26 cellular contexts compared by ENCODE assay signal in genomic region chr9:135069556-135070197, GRCh38. TPM values are rescaled to one million over a fixed set of nuclear protein-coding genes. Genes with fewer than 3 reads are reported as not detected.
A peak's percentile ranks its signal among the peaks of the same experiment; 100 is the strongest.
DNase-seq lines count a peak whose midpoint lies in the region; ATAC-seq, FAIRE-seq and TF ChIP-seq lines count a peak whose summit lies in the region.
"Had no signal": no experiment of that assay in that cellular context is flagged by ENCODE, and none has a peak within 500 bp of the region (broad histone marks: within the 10 kb centered on the region; RNA-seq: fewer than 3 reads in every experiment).

No MANE protein-coding gene starts in this region.

- H3K9ac ChIP-seq in HepG2 (ENCODE audit: insufficient read depth, low read depth, low read length) (no peak overlapping the region), neural progenitor cell (no peak overlapping the region)
- H3K9ac ChIP-seq: BLaER1 treated with 17β-estradiol and CSF1 and Interleukin-3, amounts not matched to agents 10 nM and 100 nM had no signal

- in situ Hi-C loops in HepG2 (cut with HindIII; ENCODE audit: extremely low pct_ligation_motif_present, low pct_unique_long_range_greater_than_20kb), result no loop called here

- H2AFZ ChIP-seq in HepG2 (ENCODE audit: low read length), result no peak overlapping the region
- no peak overlapping the region for H2AFZ ChIP-seq in neural progenitor cell (replicated peaks)

- POLR2A ChIA-PET in HepG2 (lab: Yijun Ruan, JAX), result no interaction called here

- CTCF ChIA-PET in HepG2 (lab: Yijun Ruan, JAX; ENCODE audit: low intra/inter-chr PET ratio, low total read pairs), result no interaction called here

- H4K20me1 ChIP-seq in HepG2 (ENCODE audit: insufficient read depth, low read length) (0 out of 2 replicates have a peak, but pooled peaks cover 2% of the 10 kb centered on the region), neural progenitor cell (ENCODE audit: low read depth) (no peaks in the 10 kb centered on the region)

- H3K27me3 Mint-ChIP-seq in neural progenitor cell (ENCODE audit: insufficient read depth, low read depth), result peaks cover 14% of the 10 kb centered on the region
- peaks cover 51 to 63% of the 10 kb centered on the region in 2 donors for H3K27me3 Mint-ChIP-seq in stimulated activated naive B cell treated with anti-CD40 and anti-IgM and Interleukin-4, amounts not matched to agents 10 μg/mL and 1 μg/mL and 100 μg/mL, for 72 hours

- TF ChIP-seq CTCF in right lobe of liver (IDR thresholded peaks at IDR 0.05) (no peak), HepG2 (CRISPR knock-in tag; IDR thresholded peaks at IDR 0.05) (no peak), coronary artery (IDR thresholded peaks at IDR 0.05) (no peak), neural progenitor cell (IDR thresholded peaks at IDR 0.05) (no peak)

- H3K4me2 ChIP-seq in HepG2 (ENCODE audit: low read depth, low read length), result no peak overlapping the region
- H3K4me2 ChIP-seq in neural progenitor cell, result peak overlapping the region; percentile 73
- H3K4me2 ChIP-seq: BLaER1 treated with 17β-estradiol and CSF1 and Interleukin-3, amounts not matched to agents 10 nM and 100 nM had no signal

- no peak for TF ChIP-seq RAD21 in HepG2 (CRISPR knock-in tag; IDR thresholded peaks at IDR 0.05)

- H3K4me3 ChIP-seq in right lobe of liver (no peak overlapping the region), HepG2 (replicated peaks in 1 of 3; ENCODE audit: insufficient read depth in 1 of 3, low read depth in 2 of 3, low read length in 3 of 3) (no peak overlapping the region), coronary artery (no peak overlapping the region), neural progenitor cell (no peak overlapping the region), aorta (ENCODE audit: low read length in 2 of 2) (no peak overlapping the region)
- H3K4me3 ChIP-seq: adrenal gland; BLaER1 treated with 17β-estradiol and CSF1 and Interleukin-3, amounts not matched to agents 10 nM and 100 nM; body of pancreas; skin epidermis had no signal

- intact Hi-C loops in right lobe of liver (cut with DNase I), result no loop called here
- intact Hi-C loops in HepG2 (cut with micrococcal nuclease; ENCODE audit: unreplicated experiment), result no loop called here
- intact Hi-C loops in aorta (cut with DNase I), result no loop called here

- no TSS peak for BruUV-seq in HepG2 (replicated peaks; lab: Mats Ljungman, UMichigan)

- H3K9me3 ChIP-seq in right lobe of liver (no peaks in the 10 kb centered on the region), HepG2 (ENCODE audit: low read length) (peaks cover 3% of the 10 kb centered on the region; the same call in 1 of the 2 replicates), neural progenitor cell (ENCODE audit: low read depth) (no peaks in the 10 kb centered on the region), aorta (ENCODE audit: control insufficient read depth, low read length) (no peaks in the 10 kb centered on the region)
- H3K9me3 ChIP-seq: adrenal gland, body of pancreas had no signal

- WGBS in right lobe of liver (ENCODE audit: insufficient coverage, low coverage, low lambda C conversion rate, missing lambda C conversion rate), result 49% methylated on average over 11 of the region's 15 CpGs
- WGBS in HepG2 (ENCODE audit: low lambda C conversion rate), result 7% methylated on average over 10 of the region's 15 CpGs
- WGBS in aorta, 2 donors, result 26 to 29% methylated on average over 15 of the region's 15 CpGs

- FAIRE-seq in HepG2 (lab: Jason Lieb, UNC), result no peak

- no peak overlapping the region for H3K27ac Mint-ChIP-seq in neural progenitor cell
- no peak overlapping the region for H3K27ac Mint-ChIP-seq in stimulated activated naive B cell treated with anti-CD40 and anti-IgM and Interleukin-4, amounts not matched to agents 10 μg/mL and 1 μg/mL and 100 μg/mL, for 72 hours
- H3K27ac Mint-ChIP-seq: activated CD8-positive, alpha-beta T cell treated with anti-CD3 and anti-CD28 coated beads for 36 hours; immature natural killer cell; T-helper 2 cell treated with Interferon-gamma antibody and Interleukin-4, amounts not matched to agents 5 μg/mL and 100 μg/mL, for 36 hours had no signal

- no peak for TF ChIP-seq EP300 in HepG2 (IDR thresholded peaks at IDR 0.05; ENCODE audit: low read depth in 2 of 2, low read length in 2 of 2)
- TF ChIP-seq EP300 in HepG2 (CRISPR knock-in tag; IDR thresholded peaks at IDR 0.05; ENCODE audit: borderline replicate concordance), result no peak

- H3K27me3 ChIP-seq in right lobe of liver (no peaks in the 10 kb centered on the region), HepG2 (ENCODE audit: control insufficient read depth in 1 of 2, insufficient read depth in 2 of 2, low read length in 2 of 2) (peaks cover 3 to 47% of the 10 kb centered on the region in 2 experiments; a peak in 4 of 5 replicates), neural progenitor cell (peaks cover 11% of the 10 kb centered on the region), aorta (ENCODE audit: control insufficient read depth in 1 of 2, insufficient read depth in 2 of 2, low read length in 1 of 2) (no peaks in the 10 kb centered on the region)
- H3K27me3 ChIP-seq: body of pancreas had no signal

- ATAC-seq in right lobe of liver (no peak), HepG2 (no peak), aorta (ENCODE audit: low FRiP score) (no peak), HG03175 (IDR thresholded peaks at IDR 0.05; ENCODE audit: unreplicated experiment) (no peak)
- ATAC-seq in stimulated activated naive B cell treated with anti-CD40 and anti-IgM and Interleukin-4, amounts not matched to agents 10 μg/mL and 1 μg/mL and 100 μg/mL, for 72 hours (replicated peaks), result no peak
- ATAC-seq: activated CD8-positive, alpha-beta T cell treated with anti-CD3 and anti-CD28 coated beads for 36 hours; body of pancreas; left lobe of liver had no signal

- no peak overlapping the region for H3K4me3 Mint-ChIP-seq in neural progenitor cell
- H3K4me3 Mint-ChIP-seq in stimulated activated naive B cell treated with anti-CD40 and anti-IgM and Interleukin-4, amounts not matched to agents 10 μg/mL and 1 μg/mL and 100 μg/mL, for 72 hours, result no peak overlapping the region
- H3K4me3 Mint-ChIP-seq: activated CD8-positive, alpha-beta T cell treated with anti-CD3 and anti-CD28 coated beads for 36 hours; immature natural killer cell; T-helper 2 cell treated with Interferon-gamma antibody and Interleukin-4, amounts not matched to agents 5 μg/mL and 100 μg/mL, for 36 hours had no signal

- H3K36me3 Mint-ChIP-seq in neural progenitor cell, result no peaks in the 10 kb centered on the region
- H3K36me3 Mint-ChIP-seq in stimulated activated naive B cell treated with anti-CD40 and anti-IgM and Interleukin-4, amounts not matched to agents 10 μg/mL and 1 μg/mL and 100 μg/mL, for 72 hours, result peaks cover 2 to 6% of the 10 kb centered on the region in 2 donors
- H3K36me3 Mint-ChIP-seq: immature natural killer cell had no signal

- peaks cover 24% of the 10 kb centered on the region for H3K4me1 Mint-ChIP-seq in neural progenitor cell
- H3K4me1 Mint-ChIP-seq in stimulated activated naive B cell treated with anti-CD40 and anti-IgM and Interleukin-4, amounts not matched to agents 10 μg/mL and 1 μg/mL and 100 μg/mL, for 72 hours, result peaks cover 2% of the 10 kb centered on the region in 2 donors
- H3K4me1 Mint-ChIP-seq: immature natural killer cell had no signal

- DNase-seq in right lobe of liver, result peak; percentile 3 to 35 (median 22)
- DNase-seq in HepG2 (ENCODE audit: low spot score), result no peak
- DNase-seq in coronary artery (ENCODE audit: low spot score), result peak; percentile 55
- DNase-seq in neural progenitor cell (ENCODE audit: low spot score), result peak; percentile 17
- peak; percentile 21 to 49 for DNase-seq in aorta
- DNase-seq in NCI-H1417 (lab: John Stamatoyannopoulos, UW), result no peak
- DNase-seq in stimulated activated naive B cell treated with anti-CD40 and anti-IgM and Interleukin-4, amounts not matched to agents 10 μg/mL and 1 μg/mL and 100 μg/mL, for 72 hours, result no peak
- DNase-seq: activated CD8-positive, alpha-beta T cell treated with anti-CD3 and anti-CD28 coated beads for 36 hours; activated gamma-delta T cell treated with Interleukin-2 at 50 U/mL for 16 hours; DMS53; effector CD8-positive, alpha-beta T cell; immature natural killer cell; IMR-90; mesenchymal stem cell; NCI-H146; NCI-H226; NCI-H526 treated with DMSO at 0.1 percent for 48 hours; stimulated activated naive CD4-positive, alpha-beta T cell treated with Interleukin-2 at 50 U/mL for 16 hours had no signal

- peaks cover under 1% of the 10 kb centered on the region for H3K9me3 Mint-ChIP-seq in neural progenitor cell
- H3K9me3 Mint-ChIP-seq in stimulated activated naive B cell treated with anti-CD40 and anti-IgM and Interleukin-4, amounts not matched to agents 10 μg/mL and 1 μg/mL and 100 μg/mL, for 72 hours, result peaks cover 6 to 10% of the 10 kb centered on the region in 2 donors
- H3K9me3 Mint-ChIP-seq: immature natural killer cell; T-helper 2 cell treated with Interferon-gamma antibody and Interleukin-4, amounts not matched to agents 5 μg/mL and 100 μg/mL, for 36 hours had no signal

- H3K36me3 ChIP-seq in right lobe of liver (no peaks in the 10 kb centered on the region), HepG2 (replicated peaks in 1 of 2; ENCODE audit: control insufficient read depth in 1 of 2, insufficient read depth in 2 of 2, low read length in 2 of 2) (no peaks in the 10 kb centered on the region), neural progenitor cell (no peaks in the 10 kb centered on the region), aorta (ENCODE audit: control insufficient read depth in 1 of 2, insufficient read depth in 2 of 2, low read length in 1 of 2) (no peaks in the 10 kb centered on the region)
- H3K36me3 ChIP-seq: adrenal gland; BLaER1 treated with 17β-estradiol and CSF1 and Interleukin-3, amounts not matched to agents 10 nM and 100 nM had no signal

- no peaks in the 10 kb centered on the region for H3K79me2 ChIP-seq in HepG2 (ENCODE audit: insufficient read depth, low read length)
- H3K79me2 ChIP-seq in neural progenitor cell (ENCODE audit: low read depth), result no peaks in the 10 kb centered on the region

- H3F3A ChIP-seq in neural progenitor cell (ENCODE audit: low read depth), result peaks cover 8% of the 10 kb centered on the region

- H3K4me1 ChIP-seq in right lobe of liver (no peaks in the 10 kb centered on the region), HepG2 (ENCODE audit: insufficient read depth, low read length) (no peaks in the 10 kb centered on the region), neural progenitor cell (peaks cover 13% of the 10 kb centered on the region), aorta (ENCODE audit: control insufficient read depth in 1 of 2, insufficient read depth in 2 of 2, low read length in 2 of 2) (no peaks in the 10 kb centered on the region)
- H3K4me1 ChIP-seq: adrenal gland had no signal

- TF ChIP-seq POLR2A in right lobe of liver (IDR thresholded peaks at IDR 0.05), result no peak
- no peak for TF ChIP-seq POLR2A in HepG2 (IDR thresholded peaks at IDR 0.05; ENCODE audit: insufficient read depth in 1 of 2, low read depth in 2 of 2, low read length in 2 of 2)

- H3K27ac ChIP-seq in right lobe of liver (no peak overlapping the region), HepG2 (ENCODE audit: extremely low read length, insufficient read depth, low read length) (no peak overlapping the region), coronary artery (no peak overlapping the region), neural progenitor cell (no peak overlapping the region), aorta (ENCODE audit: low read depth in 1 of 2, low read length in 2 of 2) (no peak overlapping the region)
- H3K27ac ChIP-seq: adrenal gland; BLaER1 treated with 17β-estradiol and CSF1 and Interleukin-3, amounts not matched to agents 10 nM and 100 nM; body of pancreas; skin epidermis had no signal

RNA-seq across cellular contexts. Expression of gene OLFM1, which starts 17.8 kb away (rescaled TPM):
- total RNA-seq in right lobe of liver (1 to 10 TPM; 1.1 to 5.9 (median 3.5) TPM), HepG2 (2016; rRNA removed; fragmentation: Illumina TruSeq; extraction: Trizol) (not detected in 2 replicates), neural progenitor cell (ENCODE audit: low replicate concordance) (4.0 and 6.6 TPM in 2 replicates), aorta (10 to 100 TPM; 21.0 to 63.0 TPM)
- total RNA-seq in HepG2 (2016; cell fraction: cytosol; rRNA removed; fragmentation: Illumina TruSeq; extraction: Trizol; ENCODE audit: low read depth), result not detected in 2 replicates
- total RNA-seq in HepG2 (2016; cell fraction: insoluble cytoplasmic fraction; rRNA removed; fragmentation: Illumina TruSeq; extraction: Trizol), result not detected in 2 replicates
- total RNA-seq in HepG2 (2016; cell fraction: membrane; rRNA removed; fragmentation: Illumina TruSeq; extraction: Trizol), result not detected in 2 replicates
- not detected in 2 replicates for total RNA-seq in HepG2 (2016; cell fraction: nucleus; rRNA removed; fragmentation: Illumina TruSeq; extraction: Trizol)
- polyA plus RNA-seq in HepG2 (2011; rRNA removed) (0.03 TPM in 1 of 2 replicates, not detected in the other), aorta (1 to 10 TPM; 3.5 to 8.6 TPM)
- not detected in 2 replicates for polyA plus RNA-seq in HepG2 (2011; cell fraction: cytosol; rRNA removed)
- polyA plus RNA-seq in HepG2 (2011; cell fraction: nucleus; rRNA removed), result not detected in 2 replicates
- not detected in 2 replicates for polyA plus RNA-seq in HepG2 (2012)
- 0.08 TPM in 1 of 2 replicates, not detected in the other for polyA plus RNA-seq in HepG2 (2016; cell fraction: cytosol; fragmentation: Illumina TruSeq; extraction: Trizol; ENCODE audit: low read depth)
- not detected in 2 replicates for polyA plus RNA-seq in HepG2 (2016; cell fraction: insoluble cytoplasmic fraction; fragmentation: Illumina TruSeq; extraction: Trizol; ENCODE audit: low read depth)
- polyA plus RNA-seq in HepG2 (2016; cell fraction: membrane; fragmentation: Illumina TruSeq; extraction: Trizol; ENCODE audit: low read depth), result not detected in 2 replicates
- polyA plus RNA-seq in HepG2 (2016; cell fraction: nucleus; fragmentation: Illumina TruSeq; extraction: Trizol; ENCODE audit: insufficient read depth, low read depth), result not detected in 2 replicates
- polyA minus RNA-seq in HepG2 (2011; rRNA and poly(A)+ RNA removed; ENCODE audit: low replicate concordance), result 12.4 TPM in 1 of 2 replicates, not detected in the other
- not detected in 2 replicates for polyA minus RNA-seq in HepG2 (2011; cell fraction: cytosol; rRNA and poly(A)+ RNA removed)
- not detected in 2 replicates for polyA minus RNA-seq in HepG2 (2011; cell fraction: nucleus; rRNA and poly(A)+ RNA removed)
- total RNA-seq: activated CD8-positive, alpha-beta T cell treated with anti-CD3 and anti-CD28 coated beads for 36 hours; epithelial cell of proximal tubule had no signal
- polyA plus RNA-seq: immature natural killer cell had no signal

Comparison
In these comparisons a context has a peak if more than half of its experiments do, and no peak if none do; other contexts are left out.
1. DNase-seq: peak in right lobe of liver (3 of 3), coronary artery (single experiment), neural progenitor cell (single experiment) and aorta (2 of 2); none in HepG2 (single experiment), NCI-H1417 (0 of 3) and stimulated activated naive B cell treated with anti-CD40 and anti-IgM and Interleukin-4, amounts not matched to agents 10 μg/mL and 1 μg/mL and 100 μg/mL, for 72 hours (single experiment).